ENCODE assay signal across 1 cellular context in the genomic region with DNA sequence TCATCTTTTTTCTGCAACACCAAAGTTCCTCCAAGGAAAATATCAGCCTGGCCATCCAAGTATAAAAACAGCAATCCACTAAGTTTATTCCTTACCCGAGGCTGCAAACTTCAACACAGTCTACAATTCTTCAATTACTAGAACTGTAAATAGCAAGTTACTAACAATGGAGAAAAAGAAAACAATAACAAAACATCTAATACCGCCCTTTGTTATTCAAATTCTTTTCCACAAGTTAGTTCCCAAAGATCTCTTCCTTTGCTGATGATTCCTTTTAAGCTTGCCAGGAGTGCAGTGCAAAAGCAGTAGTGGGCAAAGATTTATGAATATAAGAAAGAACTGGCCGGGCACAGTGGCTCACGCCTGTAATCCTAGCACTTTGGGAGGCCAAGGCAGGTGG.
TF ChIP-seq lines count a peak whose summit lies in the region.

No MANE protein-coding gene starts in this region.

TF ChIP-seq in WTC11, 78 proteins besides CTCF, POLR2A, EP300 and RAD21:
- TF ChIP-seq, protein P1, sequence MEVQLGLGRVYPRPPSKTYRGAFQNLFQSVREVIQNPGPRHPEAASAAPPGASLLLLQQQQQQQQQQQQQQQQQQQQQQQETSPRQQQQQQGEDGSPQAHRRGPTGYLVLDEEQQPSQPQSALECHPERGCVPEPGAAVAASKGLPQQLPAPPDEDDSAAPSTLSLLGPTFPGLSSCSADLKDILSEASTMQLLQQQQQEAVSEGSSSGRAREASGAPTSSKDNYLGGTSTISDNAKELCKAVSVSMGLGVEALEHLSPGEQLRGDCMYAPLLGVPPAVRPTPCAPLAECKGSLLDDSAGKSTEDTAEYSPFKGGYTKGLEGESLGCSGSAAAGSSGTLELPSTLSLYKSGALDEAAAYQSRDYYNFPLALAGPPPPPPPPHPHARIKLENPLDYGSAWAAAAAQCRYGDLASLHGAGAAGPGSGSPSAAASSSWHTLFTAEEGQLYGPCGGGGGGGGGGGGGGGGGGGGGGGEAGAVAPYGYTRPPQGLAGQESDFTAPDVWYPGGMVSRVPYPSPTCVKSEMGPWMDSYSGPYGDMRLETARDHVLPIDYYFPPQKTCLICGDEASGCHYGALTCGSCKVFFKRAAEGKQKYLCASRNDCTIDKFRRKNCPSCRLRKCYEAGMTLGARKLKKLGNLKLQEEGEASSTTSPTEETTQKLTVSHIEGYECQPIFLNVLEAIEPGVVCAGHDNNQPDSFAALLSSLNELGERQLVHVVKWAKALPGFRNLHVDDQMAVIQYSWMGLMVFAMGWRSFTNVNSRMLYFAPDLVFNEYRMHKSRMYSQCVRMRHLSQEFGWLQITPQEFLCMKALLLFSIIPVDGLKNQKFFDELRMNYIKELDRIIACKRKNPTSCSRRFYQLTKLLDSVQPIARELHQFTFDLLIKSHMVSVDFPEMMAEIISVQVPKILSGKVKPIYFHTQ (CRISPR knock-in tag; IDR thresholded peaks at IDR 0.05) = no peak
- TF ChIP-seq, protein P2, sequence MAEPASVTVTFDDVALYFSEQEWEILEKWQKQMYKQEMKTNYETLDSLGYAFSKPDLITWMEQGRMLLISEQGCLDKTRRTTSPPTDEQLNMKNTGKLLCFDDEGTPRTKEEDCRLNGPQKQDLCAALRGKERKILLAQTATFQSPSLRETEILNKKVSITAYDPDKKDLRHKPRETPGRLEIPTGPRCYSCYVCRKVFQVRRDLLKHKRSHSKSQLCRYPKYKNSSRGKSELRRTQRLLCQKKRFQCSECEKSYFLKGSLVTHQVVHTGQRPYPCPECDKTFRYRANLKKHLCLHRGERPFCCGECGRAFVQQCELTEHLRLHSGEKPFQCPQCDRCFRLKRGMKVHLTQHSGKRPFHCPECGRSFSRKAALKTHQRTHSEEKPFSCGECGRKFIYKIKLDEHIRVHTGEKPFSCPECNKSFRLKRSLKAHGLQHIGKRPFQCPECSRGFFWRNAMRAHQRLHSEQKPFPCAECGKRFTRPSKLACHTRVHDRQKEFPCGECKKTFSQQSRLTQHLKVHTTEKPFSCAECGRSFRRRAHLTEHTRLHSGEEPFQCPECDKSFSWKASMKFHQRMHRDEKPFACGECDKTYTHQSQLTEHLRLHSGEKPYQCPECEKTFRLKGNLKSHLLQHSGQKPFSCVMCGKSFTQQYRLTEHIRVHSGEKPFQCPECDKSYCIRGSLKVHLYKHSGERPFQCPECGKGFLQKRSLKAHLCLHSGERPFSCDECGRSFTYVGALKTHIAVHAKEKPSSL (CRISPR knock-in tag; conservative IDR thresholded peaks at IDR 0.05) = no peak
- no peak for TF ChIP-seq ESRRA (CRISPR knock-in tag; IDR thresholded peaks at IDR 0.05; ENCODE audit: borderline replicate concordance)
- TF ChIP-seq NR2C2 (CRISPR knock-in tag; IDR thresholded peaks at IDR 0.05) = no peak
- no peak for TF ChIP-seq ELF4 (CRISPR knock-in tag; IDR thresholded peaks at IDR 0.05; ENCODE audit: low read depth)
- no peak for TF ChIP-seq GRHL2 (CRISPR knock-in tag; IDR thresholded peaks at IDR 0.05; ENCODE audit: insufficient replicate concordance, severe bottlenecking)
- TF ChIP-seq, protein P3, sequence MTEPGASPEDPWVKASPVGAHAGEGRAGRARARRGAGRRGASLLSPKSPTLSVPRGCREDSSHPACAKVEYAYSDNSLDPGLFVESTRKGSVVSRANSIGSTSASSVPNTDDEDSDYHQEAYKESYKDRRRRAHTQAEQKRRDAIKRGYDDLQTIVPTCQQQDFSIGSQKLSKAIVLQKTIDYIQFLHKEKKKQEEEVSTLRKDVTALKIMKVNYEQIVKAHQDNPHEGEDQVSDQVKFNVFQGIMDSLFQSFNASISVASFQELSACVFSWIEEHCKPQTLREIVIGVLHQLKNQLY (CRISPR knock-in tag; IDR thresholded peaks at IDR 0.05) = no peak
- TF ChIP-seq, protein P4, sequence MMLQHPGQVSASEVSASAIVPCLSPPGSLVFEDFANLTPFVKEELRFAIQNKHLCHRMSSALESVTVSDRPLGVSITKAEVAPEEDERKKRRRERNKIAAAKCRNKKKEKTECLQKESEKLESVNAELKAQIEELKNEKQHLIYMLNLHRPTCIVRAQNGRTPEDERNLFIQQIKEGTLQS (CRISPR knock-in tag; conservative IDR thresholded peaks at IDR 0.05) = no peak
- TF ChIP-seq JAZF1 (CRISPR knock-in tag; IDR thresholded peaks at IDR 0.05) = no peak
- TF ChIP-seq MXD4 (CRISPR knock-in tag; IDR thresholded peaks at IDR 0.05; ENCODE audit: borderline replicate concordance) = no peak
- TF ChIP-seq, protein P5, sequence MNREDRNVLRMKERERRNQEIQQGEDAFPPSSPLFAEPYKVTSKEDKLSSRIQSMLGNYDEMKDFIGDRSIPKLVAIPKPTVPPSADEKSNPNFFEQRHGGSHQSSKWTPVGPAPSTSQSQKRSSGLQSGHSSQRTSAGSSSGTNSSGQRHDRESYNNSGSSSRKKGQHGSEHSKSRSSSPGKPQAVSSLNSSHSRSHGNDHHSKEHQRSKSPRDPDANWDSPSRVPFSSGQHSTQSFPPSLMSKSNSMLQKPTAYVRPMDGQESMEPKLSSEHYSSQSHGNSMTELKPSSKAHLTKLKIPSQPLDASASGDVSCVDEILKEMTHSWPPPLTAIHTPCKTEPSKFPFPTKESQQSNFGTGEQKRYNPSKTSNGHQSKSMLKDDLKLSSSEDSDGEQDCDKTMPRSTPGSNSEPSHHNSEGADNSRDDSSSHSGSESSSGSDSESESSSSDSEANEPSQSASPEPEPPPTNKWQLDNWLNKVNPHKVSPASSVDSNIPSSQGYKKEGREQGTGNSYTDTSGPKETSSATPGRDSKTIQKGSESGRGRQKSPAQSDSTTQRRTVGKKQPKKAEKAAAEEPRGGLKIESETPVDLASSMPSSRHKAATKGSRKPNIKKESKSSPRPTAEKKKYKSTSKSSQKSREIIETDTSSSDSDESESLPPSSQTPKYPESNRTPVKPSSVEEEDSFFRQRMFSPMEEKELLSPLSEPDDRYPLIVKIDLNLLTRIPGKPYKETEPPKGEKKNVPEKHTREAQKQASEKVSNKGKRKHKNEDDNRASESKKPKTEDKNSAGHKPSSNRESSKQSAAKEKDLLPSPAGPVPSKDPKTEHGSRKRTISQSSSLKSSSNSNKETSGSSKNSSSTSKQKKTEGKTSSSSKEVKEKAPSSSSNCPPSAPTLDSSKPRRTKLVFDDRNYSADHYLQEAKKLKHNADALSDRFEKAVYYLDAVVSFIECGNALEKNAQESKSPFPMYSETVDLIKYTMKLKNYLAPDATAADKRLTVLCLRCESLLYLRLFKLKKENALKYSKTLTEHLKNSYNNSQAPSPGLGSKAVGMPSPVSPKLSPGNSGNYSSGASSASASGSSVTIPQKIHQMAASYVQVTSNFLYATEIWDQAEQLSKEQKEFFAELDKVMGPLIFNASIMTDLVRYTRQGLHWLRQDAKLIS (CRISPR knock-in tag; IDR thresholded peaks at IDR 0.05; ENCODE audit: borderline replicate concordance) = no peak
- no peak for TF ChIP-seq HMGA2 (CRISPR knock-in tag; IDR thresholded peaks at IDR 0.05)
- no peak for TF ChIP-seq FOXJ3 (CRISPR knock-in tag; IDR thresholded peaks at IDR 0.05; ENCODE audit: borderline replicate concordance)
- no peak for TF ChIP-seq MYBL2 (CRISPR knock-in tag; IDR thresholded peaks at IDR 0.05)
